ENCODE assay signal across 25 cellular contexts in the genomic region with DNA sequence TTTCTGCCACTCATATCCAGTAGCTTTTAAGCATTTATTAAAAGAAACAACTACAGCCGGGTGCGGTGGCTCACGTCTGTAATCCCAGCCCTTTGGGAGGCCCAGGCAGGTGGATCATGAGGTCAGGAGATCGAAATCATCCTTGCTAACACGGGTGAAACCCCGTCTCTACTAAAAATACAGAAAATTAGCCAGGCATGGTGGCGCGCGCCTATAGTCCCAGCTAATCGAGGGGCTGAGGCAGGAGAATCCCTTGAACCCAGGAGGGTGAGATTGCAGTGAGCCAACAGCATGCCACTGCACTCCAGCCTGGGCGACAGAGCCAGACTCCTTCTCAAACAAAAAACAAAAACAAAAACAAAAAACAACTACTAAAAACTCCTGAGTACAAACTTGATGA.
"Had no signal": no experiment of that assay in that cellular context is flagged by ENCODE, and none has a peak within 500 bp of the region (broad histone marks: within the 10 kb centered on the region; RNA-seq: fewer than 3 reads in every experiment).

No MANE protein-coding gene starts in this region.

- DNase-seq: colonic mucosa; cortex of kidney; dermis blood vessel endothelial cell; dorsolateral prefrontal cortex; effector CD4-positive, alpha-beta T cell; effector CD8-positive, alpha-beta T cell; effector memory CD4-positive, alpha-beta T cell; effector memory CD8-positive, alpha-beta T cell; endodermal cell; erythroblast; esophagus squamous epithelium; foreskin fibroblast; foreskin keratinocyte; foreskin melanocyte; gastrocnemius medialis; glutamatergic neuron; head of caudate nucleus; heart left ventricle had no signal

- ATAC-seq: effector memory CD8-positive, alpha-beta T cell; esophagus mucosa; foreskin keratinocyte; gastrocnemius medialis; gastroesophageal sphincter; heart left ventricle had no signal

- H3K9me3 Mint-ChIP-seq: endodermal cell had no signal

- H3K9me3 ChIP-seq: colonic mucosa, esophagus muscularis mucosa, esophagus squamous epithelium, gastrocnemius medialis, gastroesophageal sphincter had no signal

- H3K4me1 Mint-ChIP-seq: endodermal cell had no signal

- H3K27me3 Mint-ChIP-seq: dendritic cell treated with granulocyte-macrophage colony-stimulating factor and Interleukin-4, amounts not matched to agents 40 ng/mL and 50 ng/mL, for 4 days; effector memory CD8-positive, alpha-beta T cell had no signal

- H3K27ac Mint-ChIP-seq: dendritic cell treated with granulocyte-macrophage colony-stimulating factor and Interleukin-4, amounts not matched to agents 40 ng/mL and 50 ng/mL, for 4 days; effector memory CD8-positive, alpha-beta T cell; endodermal cell had no signal

- H3K27me3 ChIP-seq: colonic mucosa, dorsolateral prefrontal cortex, esophagus muscularis mucosa, esophagus squamous epithelium, foreskin keratinocyte, gastrocnemius medialis, gastroesophageal sphincter, heart left ventricle had no signal

- H3K27ac ChIP-seq: colonic mucosa, coronary artery, dorsolateral prefrontal cortex, epithelial cell of prostate, esophagus muscularis mucosa, esophagus squamous epithelium, foreskin keratinocyte, gastrocnemius medialis, gastroesophageal sphincter, heart left ventricle had no signal

- FAIRE-seq: endothelial cell of umbilical vein had no signal

- H3K4me3 ChIP-seq: colonic mucosa, coronary artery, dorsolateral prefrontal cortex, esophagus muscularis mucosa, esophagus squamous epithelium, gastrocnemius medialis, gastroesophageal sphincter, heart left ventricle had no signal

- H3K36me3 ChIP-seq: colonic mucosa, esophagus muscularis mucosa, esophagus squamous epithelium, gastrocnemius medialis, gastroesophageal sphincter, heart left ventricle had no signal

- H3K4me3 Mint-ChIP-seq: dendritic cell treated with granulocyte-macrophage colony-stimulating factor and Interleukin-4, amounts not matched to agents 40 ng/mL and 50 ng/mL, for 4 days; effector memory CD8-positive, alpha-beta T cell; endodermal cell had no signal

- H3K4me1 ChIP-seq: colonic mucosa, esophagus muscularis mucosa, esophagus squamous epithelium, foreskin keratinocyte, gastrocnemius medialis, gastroesophageal sphincter, heart left ventricle had no signal
